11 cellular contexts compared by ENCODE assay signal in the genomic region with DNA sequence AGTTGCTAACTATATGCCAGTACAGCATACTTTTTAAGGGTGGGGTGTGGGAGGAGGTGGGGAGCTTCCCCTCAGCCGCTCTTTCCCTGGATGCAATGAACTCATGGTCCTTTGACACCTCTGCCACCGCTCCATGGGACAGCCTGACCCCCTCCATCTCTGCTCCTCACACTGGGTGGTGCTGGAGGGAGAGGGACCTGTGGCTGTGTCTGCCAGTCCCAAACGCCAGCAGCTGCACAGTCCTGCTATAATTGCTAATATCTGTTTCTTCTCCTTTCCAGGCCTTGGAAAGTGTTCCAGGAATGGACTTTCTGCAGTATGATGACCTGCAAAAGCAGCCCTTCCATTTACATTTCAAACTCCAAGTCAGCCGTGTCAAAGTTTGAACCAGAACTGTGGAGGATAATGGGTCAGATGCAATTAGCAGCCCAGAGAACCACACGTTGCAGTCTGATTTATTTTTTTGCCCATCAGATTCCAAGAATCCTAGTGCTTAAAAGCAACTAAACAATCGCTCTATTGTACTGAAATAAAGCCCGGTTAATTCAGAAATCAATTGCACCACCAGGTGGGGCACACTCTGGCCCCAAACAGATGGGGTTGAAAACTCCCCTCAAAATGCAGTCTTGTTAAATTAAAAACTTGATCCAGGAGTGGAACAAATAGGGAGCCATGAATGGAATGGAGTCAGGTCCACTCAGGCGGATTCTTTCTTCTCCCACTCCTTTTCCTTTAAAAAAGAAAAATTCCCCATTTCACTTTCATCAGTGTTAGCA.
A peak's percentile ranks its signal among the peaks of the same experiment; 100 is the strongest.
DNase-seq lines count a peak whose midpoint lies in the region; ATAC-seq and TF ChIP-seq lines count a peak whose summit lies in the region.
"Had no signal": no experiment of that assay in that cellular context is flagged by ENCODE, and none has a peak within 500 bp of the region (broad histone marks: within the 10 kb centered on the region; RNA-seq: fewer than 3 reads in every experiment).

No MANE protein-coding gene starts in this region.

- ATAC-seq in HCT116 (no peak), omental fat pad (ENCODE audit: low FRiP score) (no peak)
- ATAC-seq: left lung, WTC11 had no signal

- H3K9me2 ChIP-seq in HCT116 (ENCODE audit: insufficient read depth), result no peaks in the 10 kb centered on the region

- H3K4me3 ChIP-seq in HCT116 (replicated peaks in 1 of 2; ENCODE audit: low read depth in 1 of 2, low read length in 2 of 2) (no peak overlapping the region), astrocyte of the spinal cord (ENCODE audit: low read depth, low read length) (no peak overlapping the region), mesodermal cell (ENCODE audit: extremely low read depth, insufficient read depth, low read length, poor library complexity, severe bottlenecking) (no peak overlapping the region)
- H3K4me3 ChIP-seq: left lung had no signal

- WGBS in mesodermal cell (ENCODE audit: insufficient coverage in 2 of 2), 2 experiments, result 86 to 91% methylated on average over 4 of the region's 8 CpGs

- H3K27me3 ChIP-seq in HCT116 (ENCODE audit: insufficient read depth, low read length), result peaks cover 5% of the 10 kb centered on the region; the same call in 1 of the 2 replicates
- H3K27me3 ChIP-seq: left lung had no signal

- DNase-seq in Ammon's horn (ENCODE audit: low spot score) (peak; percentile 24), HCT116 (ENCODE audit: low read depth, low spot score) (no peak), astrocyte of the spinal cord (ENCODE audit: low read depth, low spot score) (peak; percentile 4), AML-193 (lab: John Stamatoyannopoulos, UW) (no peak), DMS53 (lab: John Stamatoyannopoulos, UW) (no peak), GF-D8 (lab: John Stamatoyannopoulos, UW) (no peak), omental fat pad (ENCODE audit: low spot score) (no peak)
- DNase-seq: left lung, NCI-H1436 had no signal

- TF ChIP-seq RAD21 in HCT116 (IDR thresholded peaks at IDR 0.05; ENCODE audit: low read depth), result no peak

- no peak overlapping the region for H2AFZ ChIP-seq in HCT116 (ENCODE audit: low read depth, low read length, poor library complexity, severe bottlenecking)

- no peak overlapping the region for H3K9ac ChIP-seq in HCT116 (ENCODE audit: low read length)

- RAD21 ChIA-PET in HCT116 (lab: Charles Lee; ENCODE audit: low non-redundant PET in 1 of 2, low total read pairs in 2 of 2, uncharacterized antibody in 2 of 2, unreplicated experiment in 2 of 2), result no interaction called here

- CTCF ChIA-PET in HCT116 (lab: Charles Lee), result no interaction called here

- no peaks in the 10 kb centered on the region for H4K20me1 ChIP-seq in HCT116 (ENCODE audit: insufficient read depth)

- no peak for TF ChIP-seq POLR2A in HCT116 (IDR thresholded peaks at IDR 0.05; ENCODE audit: borderline replicate concordance, extremely low read depth, insufficient read depth, insufficient read length)

- POLR2A ChIA-PET in HCT116 (lab: Charles Lee), result no interaction called here

- no peaks in the 10 kb centered on the region for H3K79me2 ChIP-seq in HCT116 (ENCODE audit: insufficient read depth, low read length)

- BruUV-seq in HCT116 (replicated peaks; lab: Mats Ljungman, UMichigan), result no TSS peak

- in situ Hi-C loops in astrocyte of the spinal cord (cut with HindIII; ENCODE audit: low sequenced_read_pairs), result no loop called here

- H3K27ac ChIP-seq in HCT116 (ENCODE audit: low read depth, low read length) (no peak overlapping the region), mesodermal cell (ENCODE audit: low read depth, low read length, severe bottlenecking) (peak overlapping the region; percentile 59)
- H3K27ac ChIP-seq: left lung had no signal

- peak in 2 of 3 experiments; percentile 8 to 33; a peak in 2 of 6 replicates for TF ChIP-seq CTCF in HCT116 (IDR thresholded peaks at IDR 0.05 in 2 of 3, conservative IDR thresholded peaks at IDR 0.05 in 1 of 3; ENCODE audit: borderline replicate concordance in 1 of 3, insufficient read depth in 1 of 3, low read depth in 2 of 3, low read length in 2 of 3)
- peak; percentile 25 for TF ChIP-seq CTCF in astrocyte of the spinal cord (IDR thresholded peaks at IDR 0.05; ENCODE audit: low read depth, low read length)
- no peak for TF ChIP-seq CTCF in omental fat pad (IDR thresholded peaks at IDR 0.05)

- no peaks in the 10 kb centered on the region for H3K36me3 ChIP-seq in HCT116 (ENCODE audit: control insufficient read depth in 1 of 2, insufficient read depth in 2 of 2, low read length in 2 of 2)
- no peaks in the 10 kb centered on the region for H3K36me3 ChIP-seq in mesodermal cell (ENCODE audit: control insufficient read depth, insufficient read depth, low read length)
- H3K36me3 ChIP-seq: left lung had no signal

- H3K4me1 ChIP-seq in HCT116 (ENCODE audit: control insufficient read depth in 1 of 2, insufficient read depth in 2 of 2, low read length in 2 of 2) (no peaks in the 10 kb centered on the region), mesodermal cell (ENCODE audit: control insufficient read depth, insufficient read depth, low read length, poor library complexity, severe bottlenecking) (peaks cover 23% of the 10 kb centered on the region)
- H3K4me1 ChIP-seq: left lung had no signal

- intact Hi-C loops in HCT116 (cut with micrococcal nuclease), result no loop called here

- H3K9me3 ChIP-seq in HCT116 (ENCODE audit: control insufficient read depth in 1 of 2, insufficient read depth in 1 of 2, low read depth in 1 of 2, low read length in 2 of 2) (no peaks in the 10 kb centered on the region), mesodermal cell (ENCODE audit: control insufficient read depth, low read length) (no peaks in the 10 kb centered on the region)
- H3K9me3 ChIP-seq: left lung had no signal

- H3K4me2 ChIP-seq in HCT116 (ENCODE audit: low read length), result no peak overlapping the region

TF ChIP-seq in HCT116, 20 proteins besides CTCF, POLR2A, EP300 and RAD21 (continues in another document):
- TF ChIP-seq, protein P1, sequence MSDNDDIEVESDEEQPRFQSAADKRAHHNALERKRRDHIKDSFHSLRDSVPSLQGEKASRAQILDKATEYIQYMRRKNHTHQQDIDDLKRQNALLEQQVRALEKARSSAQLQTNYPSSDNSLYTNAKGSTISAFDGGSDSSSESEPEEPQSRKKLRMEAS (IDR thresholded peaks at IDR 0.05), result no peak
- TF ChIP-seq YY1 (IDR thresholded peaks at IDR 0.05; ENCODE audit: extremely low read depth, insufficient replicate concordance, low read depth, low read length) (no peak), POLR2AphosphoS5 (IDR thresholded peaks at IDR 0.05; ENCODE audit: low read depth, low read length) (no peak), ELF1 (IDR thresholded peaks at IDR 0.05; ENCODE audit: borderline replicate concordance, low read depth) (no peak), EGR1 (IDR thresholded peaks at IDR 0.05; ENCODE audit: low read depth) (no peak), TCF7L2 (IDR thresholded peaks at IDR 0.05; ENCODE audit: borderline replicate concordance, extremely low read depth, insufficient read depth, insufficient read length) (no peak), EZH2phosphoT487 (IDR thresholded peaks at IDR 0.05; ENCODE audit: borderline replicate concordance) (no peak), ZFX (IDR thresholded peaks at IDR 0.05) (no peak), ZNF274 (IDR thresholded peaks at IDR 0.05; ENCODE audit: low read depth, low read length) (no peak), FOSL1 (IDR thresholded peaks at IDR 0.05; ENCODE audit: low read depth) (no peak)
- TF ChIP-seq, protein P2, sequence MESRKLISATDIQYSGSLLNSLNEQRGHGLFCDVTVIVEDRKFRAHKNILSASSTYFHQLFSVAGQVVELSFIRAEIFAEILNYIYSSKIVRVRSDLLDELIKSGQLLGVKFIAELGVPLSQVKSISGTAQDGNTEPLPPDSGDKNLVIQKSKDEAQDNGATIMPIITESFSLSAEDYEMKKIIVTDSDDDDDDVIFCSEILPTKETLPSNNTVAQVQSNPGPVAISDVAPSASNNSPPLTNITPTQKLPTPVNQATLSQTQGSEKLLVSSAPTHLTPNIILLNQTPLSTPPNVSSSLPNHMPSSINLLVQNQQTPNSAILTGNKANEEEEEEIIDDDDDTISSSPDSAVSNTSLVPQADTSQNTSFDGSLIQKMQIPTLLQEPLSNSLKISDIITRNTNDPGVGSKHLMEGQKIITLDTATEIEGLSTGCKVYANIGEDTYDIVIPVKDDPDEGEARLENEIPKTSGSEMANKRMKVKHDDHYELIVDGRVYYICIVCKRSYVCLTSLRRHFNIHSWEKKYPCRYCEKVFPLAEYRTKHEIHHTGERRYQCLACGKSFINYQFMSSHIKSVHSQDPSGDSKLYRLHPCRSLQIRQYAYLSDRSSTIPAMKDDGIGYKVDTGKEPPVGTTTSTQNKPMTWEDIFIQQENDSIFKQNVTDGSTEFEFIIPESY (IDR thresholded peaks at IDR 0.05; ENCODE audit: extremely low read depth, insufficient replicate concordance, low read length), result no peak
- TF ChIP-seq, protein P3, sequence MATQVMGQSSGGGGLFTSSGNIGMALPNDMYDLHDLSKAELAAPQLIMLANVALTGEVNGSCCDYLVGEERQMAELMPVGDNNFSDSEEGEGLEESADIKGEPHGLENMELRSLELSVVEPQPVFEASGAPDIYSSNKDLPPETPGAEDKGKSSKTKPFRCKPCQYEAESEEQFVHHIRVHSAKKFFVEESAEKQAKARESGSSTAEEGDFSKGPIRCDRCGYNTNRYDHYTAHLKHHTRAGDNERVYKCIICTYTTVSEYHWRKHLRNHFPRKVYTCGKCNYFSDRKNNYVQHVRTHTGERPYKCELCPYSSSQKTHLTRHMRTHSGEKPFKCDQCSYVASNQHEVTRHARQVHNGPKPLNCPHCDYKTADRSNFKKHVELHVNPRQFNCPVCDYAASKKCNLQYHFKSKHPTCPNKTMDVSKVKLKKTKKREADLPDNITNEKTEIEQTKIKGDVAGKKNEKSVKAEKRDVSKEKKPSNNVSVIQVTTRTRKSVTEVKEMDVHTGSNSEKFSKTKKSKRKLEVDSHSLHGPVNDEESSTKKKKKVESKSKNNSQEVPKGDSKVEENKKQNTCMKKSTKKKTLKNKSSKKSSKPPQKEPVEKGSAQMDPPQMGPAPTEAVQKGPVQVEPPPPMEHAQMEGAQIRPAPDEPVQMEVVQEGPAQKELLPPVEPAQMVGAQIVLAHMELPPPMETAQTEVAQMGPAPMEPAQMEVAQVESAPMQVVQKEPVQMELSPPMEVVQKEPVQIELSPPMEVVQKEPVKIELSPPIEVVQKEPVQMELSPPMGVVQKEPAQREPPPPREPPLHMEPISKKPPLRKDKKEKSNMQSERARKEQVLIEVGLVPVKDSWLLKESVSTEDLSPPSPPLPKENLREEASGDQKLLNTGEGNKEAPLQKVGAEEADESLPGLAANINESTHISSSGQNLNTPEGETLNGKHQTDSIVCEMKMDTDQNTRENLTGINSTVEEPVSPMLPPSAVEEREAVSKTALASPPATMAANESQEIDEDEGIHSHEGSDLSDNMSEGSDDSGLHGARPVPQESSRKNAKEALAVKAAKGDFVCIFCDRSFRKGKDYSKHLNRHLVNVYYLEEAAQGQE (IDR thresholded peaks at IDR 0.05; ENCODE audit: low read depth), result no peak
- TF ChIP-seq, protein P4, sequence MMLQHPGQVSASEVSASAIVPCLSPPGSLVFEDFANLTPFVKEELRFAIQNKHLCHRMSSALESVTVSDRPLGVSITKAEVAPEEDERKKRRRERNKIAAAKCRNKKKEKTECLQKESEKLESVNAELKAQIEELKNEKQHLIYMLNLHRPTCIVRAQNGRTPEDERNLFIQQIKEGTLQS (IDR thresholded peaks at IDR 0.05), result no peak

Comparison
In these comparisons a context has a peak if more than half of its experiments do, and no peak if none do; other contexts are left out.
1. DNase-seq: peak in Ammon's horn (single experiment) and astrocyte of the spinal cord (single experiment); none in HCT116 (single experiment), AML-193 (0 of 2), DMS53 (single experiment), GF-D8 (single experiment) and omental fat pad (single experiment).
2. CTCF ChIP-seq: peak in HCT116 (2 of 3) and astrocyte of the spinal cord (single experiment); none in omental fat pad (0 of 3).